8 cellular contexts compared by ENCODE assay signal in genomic region chr2:203650860-203651613, GRCh38. TPM values are rescaled to one million over a fixed set of nuclear protein-coding genes. Genes with fewer than 3 reads are reported as not detected.
A peak's percentile ranks its signal among the peaks of the same experiment; 100 is the strongest.
DNase-seq lines count a peak whose midpoint lies in the region; ATAC-seq, FAIRE-seq and TF ChIP-seq lines count a peak whose summit lies in the region.

No MANE protein-coding gene starts in this region.

- no peak overlapping the region for H3K27ac ChIP-seq in GM12878 (ENCODE audit: control insufficient read depth, insufficient read depth)
- H3K27ac ChIP-seq in transverse colon, result peak overlapping the region; percentile 83 to 89 (median 86)

- no peak overlapping the region for H3K4me3 ChIP-seq in GM12878
- no peak overlapping the region for H3K4me3 ChIP-seq in kidney epithelial cell (ENCODE audit: low read depth, low read length)
- H3K4me3 ChIP-seq in transverse colon, result no peak overlapping the region

- H3K4me2 ChIP-seq in GM12878 (ENCODE audit: control insufficient read depth, insufficient read depth), result no peak overlapping the region

- H3K27ac Mint-ChIP-seq in CD14-positive monocyte, result peak overlapping the region; percentile 96 to 99 (median 97)

- TF ChIP-seq POLR2A in GM12878 (IDR thresholded peaks at IDR 0.05; ENCODE audit: low read depth, low read length), result no peak
- no peak for TF ChIP-seq POLR2A in transverse colon (IDR thresholded peaks at IDR 0.05)

- no peaks in the 10 kb centered on the region for H3K4me1 ChIP-seq in GM12878 (ENCODE audit: control insufficient read depth, insufficient read depth, low read length)
- H3K4me1 ChIP-seq in transverse colon, result peaks cover 20 to 44% (median 36%) of the 10 kb centered on the region in 4 donors

- H3K4me1 Mint-ChIP-seq in CD14-positive monocyte, result peaks cover 50% of the 10 kb centered on the region

- POLR2A ChIA-PET in GM12878 (lab: Charles Lee), result no interaction called here

- RAD21 ChIA-PET in GM12878 (lab: Charles Lee; ENCODE audit: unreplicated experiment), result interaction anchor here (1.7 kb wide), 1 partner anchor 164 kb away, joined by 5 read pairs; no protein-coding TSS in a partner anchor

- H3K9me3 ChIP-seq in GM12878 (replicated peaks; ENCODE audit: control insufficient read depth, insufficient read depth, low read length), result no peaks in the 10 kb centered on the region; the same call in 2 of the 3 replicates
- no peaks in the 10 kb centered on the region for H3K9me3 ChIP-seq in transverse colon

- CTCF ChIA-PET in GM12878 (lab: Yijun Ruan, JAX), result interaction anchor here (0.7 to 1.8 kb wide), 4 partner anchors 11 to 166 kb away, joined by 4 to 5 read pairs (median 4); no protein-coding TSS in a partner anchor

- DNase-seq in CD14-positive monocyte (ENCODE audit: low spot score) (no peak), NCI-H345 (lab: John Stamatoyannopoulos, UW) (peak; percentile 96), GM12878 (ENCODE audit: low read depth, low spot score) (no peak), kidney epithelial cell (ENCODE audit: low read depth) (no peak), transverse colon (peak; percentile 69)

- H3K36me3 ChIP-seq in GM12878 (ENCODE audit: control insufficient read depth in 2 of 2, insufficient read depth in 2 of 2, low read length in 1 of 2), result no peaks in the 10 kb centered on the region
- H3K36me3 ChIP-seq in kidney epithelial cell (ENCODE audit: control insufficient read depth, insufficient read depth, low read length), result no peaks in the 10 kb centered on the region
- H3K36me3 ChIP-seq in transverse colon, result no peaks in the 10 kb centered on the region

- H3K9ac ChIP-seq in GM12878 (ENCODE audit: control insufficient read depth, insufficient read depth, low read length), result no peak overlapping the region

- BruUV-seq in GM12878 (replicated peaks; lab: Mats Ljungman, UMichigan), result no TSS peak

- ATAC-seq in GM21360 (IDR thresholded peaks at IDR 0.05; ENCODE audit: unreplicated experiment) (peak; percentile 66), GM12878 (peak; percentile 72), HG03442 (IDR thresholded peaks at IDR 0.05; ENCODE audit: unreplicated experiment) (no peak), GM21717 (IDR thresholded peaks at IDR 0.05; ENCODE audit: unreplicated experiment) (no peak)

- TF ChIP-seq CTCF in CD14-positive monocyte (IDR thresholded peaks at IDR 0.05) (peak; percentile 42), GM12878 (IDR thresholded peaks at IDR 0.05 in 2 of 3, conservative IDR thresholded peaks at IDR 0.05 in 1 of 3; ENCODE audit: control insufficient read depth in 2 of 3, extremely low read depth in 1 of 3, insufficient read depth in 1 of 3, low read depth in 3 of 3, low read length in 3 of 3) (peak; percentile 8 to 34 (median 33); a peak in 2 of 6 replicates), kidney epithelial cell (IDR thresholded peaks at IDR 0.05; ENCODE audit: insufficient read depth, low read length, poor library complexity, severe bottlenecking) (peak; percentile 35), transverse colon (IDR thresholded peaks at IDR 0.05) (peak; percentile 36 to 63 (median 44))

- H4K20me1 ChIP-seq in GM12878 (ENCODE audit: control insufficient read depth, insufficient read depth), result no peaks in the 10 kb centered on the region

- 45% methylated on average over 4 of the region's 4 CpGs for WGBS in GM12878 (ENCODE audit: insufficient coverage, insufficient replicate concordance, low lambda C conversion rate, missing lambda C conversion rate)
- 30 to 71% methylated on average over 1 to 4 of the region's 4 CpGs for WGBS in transverse colon (ENCODE audit: low coverage in 1 of 2), 2 donors

- no peak for TF ChIP-seq EP300 in GM12878 (IDR thresholded peaks at IDR 0.05; ENCODE audit: borderline replicate concordance in 1 of 2, control insufficient read depth in 1 of 2, low read depth in 2 of 2, low read length in 2 of 2)
- no peak for TF ChIP-seq EP300 in transverse colon (IDR thresholded peaks at IDR 0.05; ENCODE audit: low read depth)

- peak; percentile 78 for FAIRE-seq in GM12878 (lab: Jason Lieb, UNC)

- no peaks in the 10 kb centered on the region for H3K79me2 ChIP-seq in GM12878 (ENCODE audit: control insufficient read depth, insufficient read depth, low read length)

- no peaks in the 10 kb centered on the region for H3K36me3 Mint-ChIP-seq in CD14-positive monocyte

- no peaks in the 10 kb centered on the region for H3K9me3 Mint-ChIP-seq in CD14-positive monocyte

- H3K4me3 Mint-ChIP-seq in CD14-positive monocyte, result peak overlapping the region in 1 of 2 donors; percentile 77

- peaks cover 0 to 4% of the 10 kb centered on the region in 2 experiments; a peak in 1 of 4 replicates for H3K27me3 ChIP-seq in GM12878 (replicated peaks in 1 of 2; ENCODE audit: control insufficient read depth in 2 of 2, insufficient read depth in 2 of 2, low read length in 1 of 2)
- H3K27me3 ChIP-seq in kidney epithelial cell (ENCODE audit: control insufficient read depth, insufficient read depth, low read length), result no peaks in the 10 kb centered on the region
- no peaks in the 10 kb centered on the region for H3K27me3 ChIP-seq in transverse colon

- intact Hi-C loops in CD14-positive monocyte (cut with micrococcal nuclease) (loop anchor here (10.0 kb wide), 3 partner anchors 116 to 244 kb away; partner anchors contain the start of gene RAPH1 (in 1 of the 2)), GM12878 (cut with micrococcal nuclease; ENCODE audit: unreplicated experiment) (loop anchor here (1.0 kb wide), 1 partner anchor 167 kb away; no protein-coding TSS in a partner anchor), transverse colon (cut with DNase I; ENCODE audit: low total_unique reads) (loop anchor here (5.0 kb wide), 1 partner anchor 169 kb away; no protein-coding TSS in a partner anchor)

- SMC1A ChIA-PET in GM12878 (lab: Charles Lee; ENCODE audit: uncharacterized antibody, unreplicated experiment), result no interaction called here

- peak; percentile 60 for TF ChIP-seq RAD21 in GM12878 (IDR thresholded peaks at IDR 0.05; ENCODE audit: insufficient read depth, low read depth, low read length)

- H2AFZ ChIP-seq in GM12878 (ENCODE audit: control insufficient read depth, low read depth, low read length), result no peak overlapping the region

- in situ Hi-C loops in GM12878 (cut with MboI), result no loop called here
- in situ Hi-C loops in transverse colon (cut with MboI; ENCODE audit: low pct_ligation_motif_present in 1 of 4, low pct_unique_long_range_greater_than_20kb in 1 of 4, low sequenced_read_pairs in 3 of 4), result loop anchor here (10.0 to 25.0 kb wide), 4 partner anchors 161 to 414 kb away; partner anchors contain the start of gene CYP20A1 (in 1 of the 4)

- H3K27me3 Mint-ChIP-seq in CD14-positive monocyte (ENCODE audit: low read depth in 3 of 3), result peaks cover 0 to 7% (median 5%) of the 10 kb centered on the region in 3 donors

TF ChIP-seq in GM12878, 131 proteins besides CTCF, POLR2A, EP300 and RAD21:
- no peak for TF ChIP-seq JUND (IDR thresholded peaks at IDR 0.05; ENCODE audit: low read depth, low read length)
- TF ChIP-seq NR2F1 (conservative IDR thresholded peaks at IDR 0.05), result no peak
- TF ChIP-seq MYB (IDR thresholded peaks at IDR 0.05; ENCODE audit: borderline replicate concordance, low read depth, low read length), result no peak
- peak; percentile 36; the same call in 1 of the 2 replicates for TF ChIP-seq SMC3 (IDR thresholded peaks at IDR 0.05; ENCODE audit: borderline replicate concordance, low read length)

RNA-seq across cellular contexts. Expression of gene CD28, which starts 55.4 kb away (rescaled TPM):
- polyA plus RNA-seq in CD14-positive monocyte (under 1 TPM; 0.09 to 0.21 TPM), GM12878 (2011; rRNA removed) (0.01 TPM in 1 of 2 replicates, not detected in the other), GM12878 (2014; fragmentation: Illumina TruSeq; extraction: Trizol) (0.03 TPM in 2 replicates), GM12878 (2014; fragmentation: Nextera tagmentation; extraction: Ambion mirVana) (not detected), GM12878 (2014; rRNA removed) (0.03 TPM in 1 of 2 replicates, not detected in the other), GM12878 (2016; fragmentation: Nextera tagmentation; extraction: Ambion mirVana) (not detected)
- not detected in 2 replicates for total RNA-seq in GM12878 (2013; cell fraction: nucleolus; rRNA removed)
- total RNA-seq in GM12878 (2014; rRNA removed) (not detected in 2 replicates), GM12878 (2014; rRNA removed; fragmentation: Illumina TruSeq; extraction: Trizol) (0.04 TPM in 1 of 2 replicates, not detected in the other), GM12878 (2021) (0.16 and 0.23 TPM in 2 replicates), kidney epithelial cell (not detected in 2 replicates), transverse colon (1 to 10 TPM in 2 of 4 donors, under 1 TPM in 1, not detected in 1; 0.68 to 2.4 (median 1.5) TPM)
- polyA plus RNA-seq in GM12878 (2011; ENCODE audit: low read depth), result 0.81 TPM
- polyA plus RNA-seq in GM12878 (2011; cell fraction: cytosol; rRNA removed), result 0.01 and 0.02 TPM in 2 replicates
- not detected in 2 replicates for polyA plus RNA-seq in GM12878 (2011; cell fraction: nucleus; rRNA removed)
- polyA plus RNA-seq in GM12878 (2012), result 0.16 and 0.38 TPM in 2 replicates
- 0.10 TPM in 1 of 2 replicates, not detected in the other for polyA minus RNA-seq in GM12878 (2011; rRNA and poly(A)+ RNA removed)
- not detected in 2 replicates for polyA minus RNA-seq in GM12878 (2011; cell fraction: cytosol; rRNA and poly(A)+ RNA removed)
- polyA minus RNA-seq in GM12878 (2011; cell fraction: nucleus; rRNA and poly(A)+ RNA removed), result not detected in 2 replicates

Comparison
In these comparisons a context has a peak if more than half of its experiments do, and no peak if none do; other contexts are left out.
1. DNase-seq: peak in NCI-H345 (single experiment) and transverse colon (single experiment); none in CD14-positive monocyte (single experiment), GM12878 (single experiment) and kidney epithelial cell (single experiment).
2. ATAC-seq: peak in GM21360 (single experiment) and GM12878 (single experiment); none in HG03442 (single experiment) and GM21717 (single experiment).
3. Peak in every context shown above with its lines, with median percentiles within 50 percentile points of each other: CTCF ChIP-seq.